ENCODE assay signal across 39 cellular contexts in the genomic region with DNA sequence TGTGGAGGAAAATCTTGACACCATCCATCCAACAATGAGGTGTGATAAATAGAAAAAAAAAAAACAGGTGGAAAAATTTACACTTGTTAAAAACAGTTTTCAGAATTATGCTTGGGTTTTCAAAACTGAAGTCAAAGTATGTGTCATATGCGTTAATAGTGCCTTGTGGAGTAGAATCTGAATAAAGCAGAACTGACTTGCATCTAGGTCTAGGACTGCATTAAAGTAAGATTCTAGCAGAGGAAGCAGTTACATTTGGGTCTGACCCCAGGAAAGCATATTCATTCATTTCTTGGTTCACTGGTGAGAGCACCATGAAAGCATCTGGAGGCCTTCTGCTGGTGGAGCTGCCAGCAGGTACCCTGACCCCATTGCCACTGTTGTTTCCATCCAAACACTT.
"Had no signal": no experiment of that assay in that cellular context is flagged by ENCODE, and none has a peak within 500 bp of the region (broad histone marks: within the 10 kb centered on the region; RNA-seq: fewer than 3 reads in every experiment).

No MANE protein-coding gene starts in this region.

- H3K4me1 Mint-ChIP-seq: activated CD4-positive, alpha-beta memory T cell treated with anti-CD3 and anti-CD28 coated beads, Interleukin-2, amount 10 ng/mL, durations not matched to agents 7 days and 5 days; activated CD4-positive, alpha-beta T cell treated with anti-CD3 and anti-CD28 coated beads, Interleukin-2, amount 10 ng/mL, durations not matched to agents 24 days and 14 days; activated CD8-positive, alpha-beta memory T cell treated with anti-CD3 and anti-CD28 coated beads, Interleukin-2, amount 10 ng/mL, durations not matched to agents 7 days and 5 days; activated T-helper 17 cell treated with anti-CD3 and anti-CD28 coated beads, Interleukin-2, amount 50 U/mL, for 72 hours had no signal

- H3K36me3 Mint-ChIP-seq: activated CD8-positive, alpha-beta memory T cell treated with anti-CD3 and anti-CD28 coated beads, Interleukin-2, amount 10 ng/mL, durations not matched to agents 7 days and 5 days; activated naive CD4-positive, alpha-beta T cell treated with anti-CD3 and anti-CD28 coated beads, Interleukin-2, amount 50 U/mL, for 72 hours; activated naive CD8-positive, alpha-beta T cell treated with anti-CD3 and anti-CD28 coated beads for 36 hours; WTC11 had no signal

- H3K27me3 Mint-ChIP-seq: activated CD4-positive, alpha-beta T cell treated with anti-CD3 and anti-CD28 coated beads, Interleukin-2, amount 10 ng/mL, durations not matched to agents 24 days and 14 days; activated CD8-positive, alpha-beta memory T cell treated with anti-CD3 and anti-CD28 coated beads, Interleukin-2, amount 10 ng/mL, durations not matched to agents 7 days and 5 days; activated naive CD8-positive, alpha-beta T cell treated with anti-CD3 and anti-CD28 coated beads for 36 hours; activated T-helper 17 cell treated with anti-CD3 and anti-CD28 coated beads, Interleukin-2, amount 50 U/mL, for 72 hours had no signal

- H3K4me3 Mint-ChIP-seq: activated CD4-positive, alpha-beta memory T cell treated with anti-CD3 and anti-CD28 coated beads, Interleukin-2, amount 10 ng/mL, durations not matched to agents 7 days and 5 days; activated CD4-positive, alpha-beta T cell treated with anti-CD3 and anti-CD28 coated beads, Interleukin-2, amount 10 ng/mL, durations not matched to agents 24 days and 14 days; activated CD8-positive, alpha-beta memory T cell treated with anti-CD3 and anti-CD28 coated beads, Interleukin-2, amount 10 ng/mL, durations not matched to agents 7 days and 5 days; activated naive CD4-positive, alpha-beta T cell treated with anti-CD3 and anti-CD28 coated beads for 36 hours; activated naive CD8-positive, alpha-beta T cell treated with anti-CD3 and anti-CD28 coated beads for 36 hours; activated T-cell treated with anti-CD3 and anti-CD28 coated beads, Interleukin-2, amount 50 U/mL, for 4 hours; activated T-cell treated with anti-CD3 and anti-CD28 coated beads, Interleukin-2, amount 50 U/mL, for 72 hours; activated T-helper 1 cell treated with anti-CD3 and anti-CD28 coated beads, Interleukin-12 subunit alpha, Interleukin-12 subunit beta, Interleukin-2, Interleukin-4 antibody, amounts not matched to agents 30 ng/mL and 10 ng/mL and 1 ng/mL, durations not matched to agents 14 hours and 24 hours and 36 hours; activated T-helper 17 cell treated with anti-CD3 and anti-CD28 coated beads, Interleukin-2, amount 50 U/mL, for 72 hours; T-helper 1 cell treated with Interleukin-12 subunit alpha and Interleukin-12 subunit beta and Interleukin-4 antibody, amounts not matched to agents 30 μg/mL and 1 μg/mL, for 36 hours; T-helper 2 cell treated with Interferon-gamma antibody and Interleukin-4, amounts not matched to agents 5 μg/mL and 100 μg/mL, for 36 hours; WTC11 had no signal

- H3K9me3 Mint-ChIP-seq: activated CD4-positive, alpha-beta memory T cell treated with anti-CD3 and anti-CD28 coated beads, Interleukin-2, amount 10 ng/mL, durations not matched to agents 7 days and 5 days; activated CD4-positive, alpha-beta T cell treated with anti-CD3 and anti-CD28 coated beads, Interleukin-2, amount 10 ng/mL, durations not matched to agents 24 days and 14 days; activated naive CD4-positive, alpha-beta T cell treated with anti-CD3 and anti-CD28 coated beads for 36 hours; activated naive CD4-positive, alpha-beta T cell treated with anti-CD3 and anti-CD28 coated beads, Interleukin-2, amount 50 U/mL, for 72 hours; activated naive CD8-positive, alpha-beta T cell treated with anti-CD3 and anti-CD28 coated beads for 36 hours; activated T-cell treated with anti-CD3 and anti-CD28 coated beads, Interleukin-2, amount 50 U/mL, for 4 hours; activated T-cell treated with anti-CD3 and anti-CD28 coated beads, Interleukin-2, amount 50 U/mL, for 72 hours; activated T-helper 1 cell treated with anti-CD3 and anti-CD28 coated beads, Interleukin-12 subunit alpha, Interleukin-12 subunit beta, Interleukin-2, Interleukin-4 antibody, amounts not matched to agents 30 ng/mL and 10 ng/mL and 1 ng/mL, durations not matched to agents 14 hours and 24 hours and 36 hours; activated T-helper 17 cell treated with anti-CD3 and anti-CD28 coated beads, Interleukin-2, amount 50 U/mL, for 72 hours; T-helper 1 cell treated with Interleukin-12 subunit alpha and Interleukin-12 subunit beta and Interleukin-4 antibody, amounts not matched to agents 30 μg/mL and 1 μg/mL, for 36 hours; T-helper 2 cell treated with Interferon-gamma antibody and Interleukin-4, amounts not matched to agents 5 μg/mL and 100 μg/mL, for 36 hours; WTC11 had no signal

- DNase-seq: activated CD4-positive, alpha-beta memory T cell treated with anti-CD3 and anti-CD28 coated beads, Interleukin-2, amount 10 ng/mL, durations not matched to agents 7 days and 5 days; activated CD4-positive, alpha-beta T cell treated with anti-CD3 and anti-CD28 coated beads for 1 hour; activated CD4-positive, alpha-beta T cell treated with anti-CD3 and anti-CD28 coated beads for 4 hours; activated CD4-positive, alpha-beta T cell treated with anti-CD3 and anti-CD28 coated beads, Interleukin-2, amount 10 ng/mL, durations not matched to agents 24 days and 14 days; activated CD4-positive, alpha-beta T cell treated with anti-CD3 and anti-CD28 coated beads, Interleukin-2, amount 50 U/mL, for 1 hour; activated CD4-positive, alpha-beta T cell treated with anti-CD3 and anti-CD28 coated beads, Interleukin-2, amount 50 U/mL, for 48 hours; activated CD4-positive, CD25-positive, alpha-beta regulatory T cell; activated CD8-positive, alpha-beta memory T cell treated with anti-CD3 and anti-CD28 coated beads for 24 hours; activated CD8-positive, alpha-beta memory T cell treated with anti-CD3 and anti-CD28 coated beads, Interleukin-2, amount 10 ng/mL, durations not matched to agents 7 days and 5 days; activated effector memory CD4-positive, alpha-beta T cell treated with anti-CD3 and anti-CD28 coated beads, Interleukin-2, amount 50 U/mL, for 16 hours; activated gamma-delta T cell treated with Interleukin-2 at 50 U/mL for 16 hours; activated naive CD4-positive, alpha-beta T cell; activated naive CD4-positive, alpha-beta T cell treated with anti-CD3 and anti-CD28 coated beads for 36 hours; activated naive CD4-positive, alpha-beta T cell treated with anti-CD3 and anti-CD28 coated beads, Interleukin-2, amount 50 U/mL, for 16 hours; activated naive CD8-positive, alpha-beta T cell treated with anti-CD3 and anti-CD28 coated beads for 36 hours; activated T-cell treated with anti-CD3 and anti-CD28 coated beads for 4 hours; activated T-cell treated with anti-CD3 and anti-CD28 coated beads, Interleukin-2, amount 50 U/mL, for 1 hour; activated T-cell treated with anti-CD3 and anti-CD28 coated beads, Interleukin-2, amount 50 U/mL, for 4 hours; activated T-cell treated with anti-CD3 and anti-CD28 coated beads, Interleukin-2, amount 50 U/mL, for 72 hours; adrenal gland; amniotic stem cell; aorta; body of pancreas; brain microvascular endothelial cell; central memory CD4-positive, alpha-beta T cell; T-helper 1 cell; T-helper 2 cell; T-helper 9 cell; WERI-Rb-1 had no signal

- H3K27ac Mint-ChIP-seq: activated CD4-positive, alpha-beta memory T cell treated with anti-CD3 and anti-CD28 coated beads, Interleukin-2, amount 10 ng/mL, durations not matched to agents 7 days and 5 days; activated CD4-positive, alpha-beta T cell treated with anti-CD3 and anti-CD28 coated beads, Interleukin-2, amount 10 ng/mL, durations not matched to agents 24 days and 14 days; activated CD8-positive, alpha-beta memory T cell treated with anti-CD3 and anti-CD28 coated beads, Interleukin-2, amount 10 ng/mL, durations not matched to agents 7 days and 5 days; activated naive CD4-positive, alpha-beta T cell treated with anti-CD3 and anti-CD28 coated beads for 36 hours; activated naive CD4-positive, alpha-beta T cell treated with anti-CD3 and anti-CD28 coated beads, Interleukin-2, amount 50 U/mL, for 72 hours; activated naive CD8-positive, alpha-beta T cell treated with anti-CD3 and anti-CD28 coated beads for 36 hours; activated T-cell treated with anti-CD3 and anti-CD28 coated beads, Interleukin-2, amount 50 U/mL, for 72 hours; activated T-helper 1 cell treated with anti-CD3 and anti-CD28 coated beads, Interleukin-12 subunit alpha, Interleukin-12 subunit beta, Interleukin-2, Interleukin-4 antibody, amounts not matched to agents 30 ng/mL and 10 ng/mL and 1 ng/mL, durations not matched to agents 14 hours and 24 hours and 36 hours; activated T-helper 17 cell treated with anti-CD3 and anti-CD28 coated beads, Interleukin-2, amount 50 U/mL, for 72 hours; T-helper 1 cell treated with Interleukin-12 subunit alpha and Interleukin-12 subunit beta and Interleukin-4 antibody, amounts not matched to agents 30 μg/mL and 1 μg/mL, for 36 hours; T-helper 2 cell treated with Interferon-gamma antibody and Interleukin-4, amounts not matched to agents 5 μg/mL and 100 μg/mL, for 36 hours; WTC11 had no signal

- FAIRE-seq: astrocyte, colon, TTC549 had no signal

- ATAC-seq: activated CD4-positive, CD25-positive, alpha-beta regulatory T cell treated with anti-CD3 and anti-CD28 coated beads, Interleukin-2, amount 50 U/mL, for 24 hours; activated CD8-positive, alpha-beta memory T cell treated with anti-CD3 and anti-CD28 coated beads, Interleukin-2, amount 10 ng/mL, durations not matched to agents 7 days and 5 days; activated T-cell treated with anti-CD3 and anti-CD28 coated beads, Interleukin-2, amount 50 U/mL, for 4 hours; activated T-cell treated with anti-CD3 and anti-CD28 coated beads, Interleukin-2, amount 50 U/mL, for 72 hours; activated T-helper 17 cell treated with anti-CD3 and anti-CD28 coated beads, Interleukin-2, amount 50 U/mL, for 72 hours; body of pancreas; WTC11 had no signal
